In genomic region chr6:82408952-82409421, GRCh38 we compare ENCODE assay signal across 15 cellular contexts. TPM values are rescaled to one million over a fixed set of nuclear protein-coding genes. Genes with fewer than 3 reads are reported as not detected.
DNase-seq lines count a peak whose midpoint lies in the region; ATAC-seq and TF ChIP-seq lines count a peak whose summit lies in the region.
"Had no signal": no experiment of that assay in that cellular context is flagged by ENCODE, and none has a peak within 500 bp of the region (broad histone marks: within the 10 kb centered on the region; RNA-seq: fewer than 3 reads in every experiment).

No MANE protein-coding gene starts in this region.

- H3K9me3 ChIP-seq in RWPE2 (ENCODE audit: severe bottlenecking): no peaks in the 10 kb centered on the region
- H3K9me3 ChIP-seq: left lung had no signal

- no peak for DNase-seq in RWPE2 (ENCODE audit: low spot score)
- DNase-seq in kidney tubule cell (ENCODE audit: low spot score): peak; percentile 11
- no peak for DNase-seq in C1 segment of cervical spinal cord (lab: John Stamatoyannopoulos, UW)
- DNase-seq in activated CD4-positive, alpha-beta memory T cell treated with anti-CD3 and anti-CD28 coated beads, Interleukin-2, amount 10 ng/mL, durations not matched to agents 7 days and 5 days: no peak
- DNase-seq in NCI-H1436 treated with DMSO at 0.1 percent for 48 hours (lab: John Stamatoyannopoulos, UW): no peak
- DNase-seq in NCI-H748 treated with DMSO at 0.1 percent for 48 hours (lab: John Stamatoyannopoulos, UW): no peak
- DNase-seq: activated CD4-positive, alpha-beta T cell treated with anti-CD3 and anti-CD28 coated beads, Interleukin-2, amount 10 ng/mL, durations not matched to agents 24 days and 14 days; amygdala; DMS 273 treated with DMSO at 0.1 percent for 48 hours; left lung; NCI-H1930; posterior cingulate gyrus; SHP77 treated with DMSO at 0.1 percent for 48 hours had no signal

- H3K4me1 Mint-ChIP-seq in activated CD4-positive, alpha-beta memory T cell treated with anti-CD3 and anti-CD28 coated beads, Interleukin-2, amount 10 ng/mL, durations not matched to agents 7 days and 5 days: no peaks in the 10 kb centered on the region
- H3K4me1 Mint-ChIP-seq: activated CD4-positive, alpha-beta T cell treated with anti-CD3 and anti-CD28 coated beads, Interleukin-2, amount 10 ng/mL, durations not matched to agents 24 days and 14 days had no signal

- no peaks in the 10 kb centered on the region for H3K36me3 Mint-ChIP-seq in activated CD4-positive, alpha-beta memory T cell treated with anti-CD3 and anti-CD28 coated beads, Interleukin-2, amount 10 ng/mL, durations not matched to agents 7 days and 5 days (ENCODE audit: low read depth)

- POLR2A ChIA-PET in activated CD4-positive, alpha-beta memory T cell treated with anti-CD3 and anti-CD28 coated beads, Interleukin-2, amount 10 ng/mL, durations not matched to agents 7 days and 5 days (lab: Charles Lee): no interaction called here

- H3K27me3 ChIP-seq in RWPE2 (ENCODE audit: insufficient read depth, poor library complexity, severe bottlenecking): no peaks in the 10 kb centered on the region
- H3K27me3 ChIP-seq: left lung had no signal

- no peaks in the 10 kb centered on the region for H3K9me3 Mint-ChIP-seq in activated CD4-positive, alpha-beta memory T cell treated with anti-CD3 and anti-CD28 coated beads, Interleukin-2, amount 10 ng/mL, durations not matched to agents 7 days and 5 days
- H3K9me3 Mint-ChIP-seq: activated CD4-positive, alpha-beta T cell treated with anti-CD3 and anti-CD28 coated beads, Interleukin-2, amount 10 ng/mL, durations not matched to agents 24 days and 14 days had no signal

- no peak for TF ChIP-seq CTCF in RWPE2 (IDR thresholded peaks at IDR 0.05; ENCODE audit: poor library complexity, severe bottlenecking)

- H3K4me1 ChIP-seq in RWPE2 (ENCODE audit: insufficient read depth, poor library complexity, severe bottlenecking): peaks cover 33% of the 10 kb centered on the region
- H3K4me1 ChIP-seq: left lung had no signal

- CTCF ChIA-PET in activated CD4-positive, alpha-beta memory T cell treated with anti-CD3 and anti-CD28 coated beads, Interleukin-2, amount 10 ng/mL, durations not matched to agents 7 days and 5 days (lab: Charles Lee): no interaction called here

- peaks cover 1% of the 10 kb centered on the region for H3K27me3 Mint-ChIP-seq in activated CD4-positive, alpha-beta memory T cell treated with anti-CD3 and anti-CD28 coated beads, Interleukin-2, amount 10 ng/mL, durations not matched to agents 7 days and 5 days
- H3K27me3 Mint-ChIP-seq: activated CD4-positive, alpha-beta T cell treated with anti-CD3 and anti-CD28 coated beads, Interleukin-2, amount 10 ng/mL, durations not matched to agents 24 days and 14 days had no signal

- no peak overlapping the region for H3K4me3 Mint-ChIP-seq in activated CD4-positive, alpha-beta memory T cell treated with anti-CD3 and anti-CD28 coated beads, Interleukin-2, amount 10 ng/mL, durations not matched to agents 7 days and 5 days
- H3K4me3 Mint-ChIP-seq: activated CD4-positive, alpha-beta T cell treated with anti-CD3 and anti-CD28 coated beads, Interleukin-2, amount 10 ng/mL, durations not matched to agents 24 days and 14 days had no signal

- ATAC-seq in GM18520 (IDR thresholded peaks at IDR 0.05; ENCODE audit: unreplicated experiment) (peak; percentile 54), HG02763 (IDR thresholded peaks at IDR 0.05; ENCODE audit: unreplicated experiment) (peak; percentile 51), RWPE2 (ENCODE audit: low read depth) (peak; percentile 95)
- ATAC-seq: left lung had no signal

- no peak overlapping the region for H3K4me3 ChIP-seq in RWPE2 (ENCODE audit: severe bottlenecking)
- H3K4me3 ChIP-seq: left lung had no signal

- no peak overlapping the region for H3K27ac Mint-ChIP-seq in activated CD4-positive, alpha-beta memory T cell treated with anti-CD3 and anti-CD28 coated beads, Interleukin-2, amount 10 ng/mL, durations not matched to agents 7 days and 5 days
- H3K27ac Mint-ChIP-seq: activated CD4-positive, alpha-beta T cell treated with anti-CD3 and anti-CD28 coated beads, Interleukin-2, amount 10 ng/mL, durations not matched to agents 24 days and 14 days had no signal

- H3K36me3 ChIP-seq in RWPE2 (ENCODE audit: low read depth): peaks cover 30% of the 10 kb centered on the region
- H3K36me3 ChIP-seq: left lung had no signal

- H3K27ac ChIP-seq in RWPE2 (ENCODE audit: poor library complexity, severe bottlenecking): peak overlapping the region; percentile 100
- H3K27ac ChIP-seq: left lung had no signal

RNA-seq across cellular contexts. Expression of gene TPBG, which starts 45.4 kb away (rescaled TPM):
- under 1 TPM; 0.10 to 0.18 TPM for total RNA-seq in activated CD4-positive, alpha-beta memory T cell treated with anti-CD3 and anti-CD28 coated beads, Interleukin-2, amount 10 ng/mL, durations not matched to agents 7 days and 5 days
- total RNA-seq: activated CD4-positive, alpha-beta T cell treated with anti-CD3 and anti-CD28 coated beads, Interleukin-2, amount 10 ng/mL, durations not matched to agents 24 days and 14 days had no signal
